In the genomic region with DNA sequence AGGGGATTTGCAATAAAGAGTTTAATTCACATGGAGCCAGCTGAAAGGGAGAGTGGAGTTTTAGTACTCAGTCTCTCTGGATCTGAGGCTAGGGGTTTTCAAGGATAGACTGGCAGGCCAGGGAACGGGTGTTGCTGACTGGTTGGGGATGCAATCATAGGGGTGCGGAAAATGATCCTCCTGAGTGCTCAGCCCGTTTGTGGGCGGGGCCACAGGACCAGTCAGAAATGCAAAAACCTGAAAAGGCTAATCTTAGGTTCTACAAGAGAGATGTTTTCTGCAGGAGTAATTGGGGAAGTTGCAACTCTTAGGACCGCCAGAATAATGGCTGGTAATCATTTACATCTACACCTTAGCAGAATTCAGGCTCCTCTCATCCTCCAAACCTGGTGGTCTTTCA, we compare ENCODE assay signal across 24 cellular contexts. TPM values are rescaled to one million over a fixed set of nuclear protein-coding genes. Genes with fewer than 3 reads are reported as not detected.
DNase-seq lines count a peak whose midpoint lies in the region; ATAC-seq and TF ChIP-seq lines count a peak whose summit lies in the region.
"Had no signal": no experiment of that assay in that cellular context is flagged by ENCODE, and none has a peak within 500 bp of the region (broad histone marks: within the 10 kb centered on the region; RNA-seq: fewer than 3 reads in every experiment).

No MANE protein-coding gene starts in this region.

- H3K36me3 Mint-ChIP-seq in CD4-positive, alpha-beta T cell (ENCODE audit: low read depth), result peaks cover 36% of the 10 kb centered on the region
- H3K36me3 Mint-ChIP-seq in H9 (ENCODE audit: insufficient read depth in 1 of 3, low read depth in 3 of 3), result peaks cover 0 to 24% (median 8%) of the 10 kb centered on the region in 3 experiments; a peak in 3 of 7 replicates
- H3K36me3 Mint-ChIP-seq in activated T-helper 2 cell treated with anti-CD3 and anti-CD28 coated beads, Interferon-gamma antibody, Interleukin-2, Interleukin-4, amounts not matched to agents 10 μg/mL and 5 μg/mL and 100 μg/mL, durations not matched to agents 14 hours and 24 hours and 36 hours (ENCODE audit: low read depth), result peaks cover 12% of the 10 kb centered on the region
- H3K36me3 Mint-ChIP-seq in naive thymus-derived CD8-positive, alpha-beta T cell, result peaks cover 0 to 34% (median 10%) of the 10 kb centered on the region in 3 donors

- H4K8ac ChIP-seq in H9 (replicated peaks; ENCODE audit: insufficient read length, low read depth, low read length), result no peak overlapping the region

- H3K56ac ChIP-seq in H9 (ENCODE audit: insufficient read length, low read depth, low read length), result no peak overlapping the region

- H3K27me3 ChIP-seq in CD4-positive, alpha-beta T cell (ENCODE audit: control insufficient read depth, insufficient read depth, low read length), result no peaks in the 10 kb centered on the region
- no peaks in the 10 kb centered on the region for H3K27me3 ChIP-seq in H9 (ENCODE audit: insufficient read depth, low read length)
- no peaks in the 10 kb centered on the region for H3K27me3 ChIP-seq in right atrium auricular region
- H3K27me3 ChIP-seq: foreskin keratinocyte, hepatocyte, tibial artery had no signal

- intact Hi-C loops in CD4-positive, alpha-beta T cell (cut with DNase I, micrococcal nuclease), result loop anchor here (5.0 kb wide), 3 partner anchors 138 to 278 kb away; a partner anchor contains a TSS
- intact Hi-C loops in activated T-helper 2 cell treated with anti-CD3 and anti-CD28 coated beads, Interferon-gamma antibody, Interleukin-2, Interleukin-4, amounts not matched to agents 10 μg/mL and 5 μg/mL and 100 μg/mL, durations not matched to agents 14 hours and 24 hours and 36 hours (cut with micrococcal nuclease), result loop anchor here (5.0 kb wide), 4 partner anchors 43 to 393 kb away; a partner anchor contains a TSS

- H3K4me3 ChIP-seq in right atrium auricular region, result no peak overlapping the region
- H3K4me3 ChIP-seq: hepatocyte, lower lobe of right lung, SK-N-MC, tibial artery had no signal

- H3K14ac ChIP-seq in H9 (ENCODE audit: insufficient read depth, low read length), result no peak overlapping the region

- H3K27ac Mint-ChIP-seq in CD4-positive, alpha-beta T cell, result peak overlapping the region; percentile 64
- peak overlapping the region in 2 of 3 experiments; percentile 21 to 85; a peak in 4 of 7 replicates for H3K27ac Mint-ChIP-seq in H9
- peak overlapping the region; percentile 54 for H3K27ac Mint-ChIP-seq in activated T-helper 2 cell treated with anti-CD3 and anti-CD28 coated beads, Interferon-gamma antibody, Interleukin-2, Interleukin-4, amounts not matched to agents 10 μg/mL and 5 μg/mL and 100 μg/mL, durations not matched to agents 14 hours and 24 hours and 36 hours
- H3K27ac Mint-ChIP-seq in naive thymus-derived CD8-positive, alpha-beta T cell, result peak overlapping the region in 6 of 10 donors; percentile 9 to 85 (median 56)
- H3K27ac Mint-ChIP-seq: T-helper 2 cell treated with Interferon-gamma antibody and Interleukin-4, amounts not matched to agents 5 μg/mL and 100 μg/mL, for 36 hours had no signal

- H2BK120ac ChIP-seq in H9 (ENCODE audit: low read depth, low read length, poor library complexity, severe bottlenecking), result no peak overlapping the region

- no peak overlapping the region for H2BK20ac ChIP-seq in H9 (ENCODE audit: low read depth, low read length, poor library complexity, severe bottlenecking)

- peaks cover 47% of the 10 kb centered on the region for H3K4me1 Mint-ChIP-seq in CD4-positive, alpha-beta T cell (ENCODE audit: low read depth)
- peaks cover 27 to 28% of the 10 kb centered on the region in 2 experiments for H3K4me1 Mint-ChIP-seq in H9
- H3K4me1 Mint-ChIP-seq in activated T-helper 2 cell treated with anti-CD3 and anti-CD28 coated beads, Interferon-gamma antibody, Interleukin-2, Interleukin-4, amounts not matched to agents 10 μg/mL and 5 μg/mL and 100 μg/mL, durations not matched to agents 14 hours and 24 hours and 36 hours (ENCODE audit: low read depth), result peaks cover 24% of the 10 kb centered on the region
- H3K4me1 Mint-ChIP-seq in naive thymus-derived CD8-positive, alpha-beta T cell, result peaks cover 7 to 58% (median 47%) of the 10 kb centered on the region in 4 donors

- no peak for TF ChIP-seq CTCF in CD4-positive, alpha-beta T cell (IDR thresholded peaks at IDR 0.05)
- TF ChIP-seq CTCF in H9 (conservative IDR thresholded peaks at IDR 0.05) (no peak), right atrium auricular region (IDR thresholded peaks at IDR 0.05) (no peak)

- no peak for ATAC-seq in CD4-positive, alpha-beta T cell (ENCODE audit: poor library complexity)
- ATAC-seq in naive thymus-derived CD8-positive, alpha-beta T cell, result no peak
- no peak for ATAC-seq in SK-N-SH treated with all-trans-retinoic acid at 6 μM for 48 hours
- ATAC-seq: activated CD4-positive, CD25-positive, alpha-beta regulatory T cell treated with anti-CD3 and anti-CD28 coated beads, Interleukin-2, amount 50 U/mL, for 24 hours; foreskin keratinocyte; lower lobe of right lung had no signal

- H3K4me2 ChIP-seq in H9 (ENCODE audit: insufficient read depth, insufficient read length, low read length), result no peak overlapping the region

- no peak for DNase-seq in CD4-positive, alpha-beta T cell
- DNase-seq in H9 (no peak), right atrium auricular region (ENCODE audit: low spot score) (no peak), H4 (ENCODE audit: low spot score) (no peak)
- no peak for DNase-seq in activated T-helper 2 cell treated with anti-CD3 and anti-CD28 coated beads, Interferon-gamma antibody, Interleukin-2, Interleukin-4, amounts not matched to agents 10 μg/mL and 5 μg/mL and 100 μg/mL, durations not matched to agents 14 hours and 24 hours and 36 hours (ENCODE audit: low spot score)
- no peak for DNase-seq in naive thymus-derived CD8-positive, alpha-beta T cell
- DNase-seq in activated effector memory CD4-positive, alpha-beta T cell treated with Interleukin-2 at 50 U/mL for 16 hours, result no peak
- DNase-seq: CD4-positive, CD25-positive, alpha-beta regulatory T cell; DMS79; foreskin keratinocyte; GOT3; IMR-90; islet precursor cell; lower lobe of right lung; NCI-H2081 treated with DMSO at 0.1 percent for 48 hours; NCI-H446 treated with DMSO at 0.1 percent for 48 hours; stimulated activated naive CD4-positive, alpha-beta T cell; tibial artery had no signal

- no peak overlapping the region for H3K18ac ChIP-seq in H9 (ENCODE audit: insufficient read length, low read depth, low read length)

- H3K79me1 ChIP-seq in H9 (ENCODE audit: insufficient read depth, low read depth, low read length, poor library complexity, severe bottlenecking), result no peaks in the 10 kb centered on the region

- no peak overlapping the region for H3K27ac ChIP-seq in CD4-positive, alpha-beta T cell (ENCODE audit: low read depth, low read length)
- H3K27ac ChIP-seq in H9 (ENCODE audit: insufficient read length, low read depth, low read length) (no peak overlapping the region), right atrium auricular region (no peak overlapping the region)
- H3K27ac ChIP-seq: epithelial cell of prostate, foreskin keratinocyte, hepatocyte, lower lobe of right lung, SK-N-MC had no signal

- H3K9ac ChIP-seq in H9 (ENCODE audit: extremely low read depth, insufficient read length, low read length), result no peak overlapping the region

- no peak overlapping the region for H3K4ac ChIP-seq in H9 (ENCODE audit: low read depth, low read length)

- no peaks in the 10 kb centered on the region for H3K27me3 Mint-ChIP-seq in CD4-positive, alpha-beta T cell
- no peaks in the 10 kb centered on the region for H3K27me3 Mint-ChIP-seq in H9 (ENCODE audit: low read depth)
- H3K27me3 Mint-ChIP-seq in activated T-helper 2 cell treated with anti-CD3 and anti-CD28 coated beads, Interferon-gamma antibody, Interleukin-2, Interleukin-4, amounts not matched to agents 10 μg/mL and 5 μg/mL and 100 μg/mL, durations not matched to agents 14 hours and 24 hours and 36 hours (ENCODE audit: low read depth), result no peaks in the 10 kb centered on the region
- H3K27me3 Mint-ChIP-seq in naive thymus-derived CD8-positive, alpha-beta T cell, result no peaks in the 10 kb centered on the region

- no peaks in the 10 kb centered on the region for H3K9me3 ChIP-seq in CD4-positive, alpha-beta T cell (ENCODE audit: control insufficient read depth, low read length)
- no peaks in the 10 kb centered on the region for H3K9me3 ChIP-seq in H9 (ENCODE audit: control insufficient read depth, low read depth, low read length)
- H3K9me3 ChIP-seq in right atrium auricular region, result no peaks in the 10 kb centered on the region
- H3K9me3 ChIP-seq: lower lobe of right lung, tibial artery had no signal

- POLR2A ChIA-PET in CD4-positive, alpha-beta T cell (lab: Charles Lee), result no interaction called here
- POLR2A ChIA-PET in naive thymus-derived CD8-positive, alpha-beta T cell (lab: Charles Lee), result no interaction called here

- H2BK5ac ChIP-seq in H9 (ENCODE audit: insufficient read length, low read length), result no peak overlapping the region

- CTCF ChIA-PET in CD4-positive, alpha-beta T cell (lab: Charles Lee), result no interaction called here

- H2BK15ac ChIP-seq in H9 (ENCODE audit: low read depth, low read length), result no peak overlapping the region

- H3K23me2 ChIP-seq in H9 (ENCODE audit: insufficient read length, low read depth, low read length, poor library complexity, severe bottlenecking), result peaks cover 11% of the 10 kb centered on the region

- peaks cover 19% of the 10 kb centered on the region for H3K36me3 ChIP-seq in right atrium auricular region

- no peak overlapping the region for H3K23ac ChIP-seq in H9 (ENCODE audit: insufficient read length, low read depth, low read length)

- H3K4me1 ChIP-seq in H9 (ENCODE audit: insufficient read depth, low read length), result no peaks in the 10 kb centered on the region; the same call in 1 of the 2 replicates
- peaks cover 0 to 25% of the 10 kb centered on the region in 2 donors for H3K4me1 ChIP-seq in right atrium auricular region

- H3T11ph ChIP-seq in H9 (ENCODE audit: low read length), result no peak overlapping the region

- H3K9me3 Mint-ChIP-seq in CD4-positive, alpha-beta T cell, result peaks cover 2% of the 10 kb centered on the region
- H3K9me3 Mint-ChIP-seq in H9, result peaks cover 0 to 4% of the 10 kb centered on the region in 2 experiments; a peak in 1 of 5 replicates
- H3K9me3 Mint-ChIP-seq in activated T-helper 2 cell treated with anti-CD3 and anti-CD28 coated beads, Interferon-gamma antibody, Interleukin-2, Interleukin-4, amounts not matched to agents 10 μg/mL and 5 μg/mL and 100 μg/mL, durations not matched to agents 14 hours and 24 hours and 36 hours, result peaks cover 5% of the 10 kb centered on the region
- peaks cover 0 to 3% (median 0%) of the 10 kb centered on the region in 9 donors for H3K9me3 Mint-ChIP-seq in naive thymus-derived CD8-positive, alpha-beta T cell

- no peak overlapping the region for H2AFZ ChIP-seq in H9 (ENCODE audit: low read length)
- H2AFZ ChIP-seq: hepatocyte had no signal

- H4K91ac ChIP-seq in H9 (ENCODE audit: insufficient read length, low read depth, low read length), result no peak overlapping the region

- no CpG with 5 or more reads among the region's 5 CpGs for WGBS in H9 (ENCODE audit: extremely low coverage, insufficient read length, low lambda C conversion rate)

- no peak overlapping the region for H2AK5ac ChIP-seq in H9 (ENCODE audit: insufficient read length, low read length)

- peak overlapping the region; percentile 72 for H3K4me3 Mint-ChIP-seq in CD4-positive, alpha-beta T cell
- no peak overlapping the region for H3K4me3 Mint-ChIP-seq in H9
- H3K4me3 Mint-ChIP-seq in activated T-helper 2 cell treated with anti-CD3 and anti-CD28 coated beads, Interferon-gamma antibody, Interleukin-2, Interleukin-4, amounts not matched to agents 10 μg/mL and 5 μg/mL and 100 μg/mL, durations not matched to agents 14 hours and 24 hours and 36 hours (ENCODE audit: low read depth), result peak overlapping the region; percentile 60
- H3K4me3 Mint-ChIP-seq in naive thymus-derived CD8-positive, alpha-beta T cell, result peak overlapping the region in 6 of 10 donors; percentile 21 to 75 (median 40)

- no peak overlapping the region for H2BK12ac ChIP-seq in H9 (ENCODE audit: insufficient read length, low read depth, low read length)

- H4K5ac ChIP-seq in H9 (ENCODE audit: insufficient read length, low read depth, low read length), result no peak overlapping the region

- H4K20me1 ChIP-seq in H9 (ENCODE audit: control insufficient read depth, insufficient read depth, insufficient read length), result no peaks in the 10 kb centered on the region

- H3K79me2 ChIP-seq in H9 (ENCODE audit: insufficient read depth, low read length), result no peaks in the 10 kb centered on the region

RNA-seq across cellular contexts. Expression of a gene that starts 2.5 kb away (rescaled TPM):
- 10 to 100 TPM; 18.5 to 22.2 TPM for total RNA-seq in CD4-positive, alpha-beta T cell
- total RNA-seq in H9 (2021) (61.4 and 63.0 TPM in 2 replicates), right atrium auricular region (10 to 100 TPM; 31.8 to 43.0 TPM)
- total RNA-seq in activated T-helper 2 cell treated with anti-CD3 and anti-CD28 coated beads, Interferon-gamma antibody, Interleukin-2, Interleukin-4, amounts not matched to agents 10 μg/mL and 5 μg/mL and 100 μg/mL, durations not matched to agents 14 hours and 24 hours and 36 hours, result 54.3 and 57.9 TPM in 2 replicates
- 10 to 100 TPM; 29.6 to 32.7 TPM for total RNA-seq in naive thymus-derived CD8-positive, alpha-beta T cell
- polyA plus RNA-seq in naive thymus-derived CD8-positive, alpha-beta T cell, result 10 to 100 TPM; 78.6 to 96.9 (median 88.9) TPM
- total RNA-seq in H4 (2014; rRNA removed; shearing (Covaris generic)), result 42.6 and 56.4 TPM in 2 replicates

RNA-seq across cellular contexts. Expression of a gene that starts 47.7 kb away (rescaled TPM):
- 10 to 100 TPM; 17.6 to 18.3 TPM for total RNA-seq in CD4-positive, alpha-beta T cell
- total RNA-seq in H9 (2021), result 75.8 and 84.4 TPM in 2 replicates
- total RNA-seq in activated T-helper 2 cell treated with anti-CD3 and anti-CD28 coated beads, Interferon-gamma antibody, Interleukin-2, Interleukin-4, amounts not matched to agents 10 μg/mL and 5 μg/mL and 100 μg/mL, durations not matched to agents 14 hours and 24 hours and 36 hours, result 55.7 and 56.6 TPM in 2 replicates
- 10 to 100 TPM; 16.9 to 20.2 TPM for total RNA-seq in naive thymus-derived CD8-positive, alpha-beta T cell
- 10 to 100 TPM in 1 of 3 donors, 1 to 10 TPM in 2; 6.2 to 12.1 (median 7.6) TPM for polyA plus RNA-seq in naive thymus-derived CD8-positive, alpha-beta T cell
- 10 to 100 TPM; 26.7 to 39.7 TPM for total RNA-seq in right atrium auricular region
- 15.4 and 19.2 TPM in 2 replicates for total RNA-seq in H4 (2014; rRNA removed; shearing (Covaris generic))

Comparison
In these comparisons a context has a peak if more than half of its experiments do, and no peak if none do; other contexts are left out.
1. H3K4me3 Mint-ChIP-seq: peak in CD4-positive, alpha-beta T cell (single experiment), activated T-helper 2 cell treated with anti-CD3 and anti-CD28 coated beads, Interferon-gamma antibody, Interleukin-2, Interleukin-4, amounts not matched to agents 10 μg/mL and 5 μg/mL and 100 μg/mL, durations not matched to agents 14 hours and 24 hours and 36 hours (single experiment) and naive thymus-derived CD8-positive, alpha-beta T cell (6 of 10); none in H9 (0 of 2).
2. Peak in every context shown above with its lines, with median percentiles within 50 percentile points of each other: H3K27ac Mint-ChIP-seq.